ENCODE assay signal across 16 cellular contexts in genomic region chr6:13412639-13413465, GRCh38.
DNase-seq lines count a peak whose midpoint lies in the region; ATAC-seq, FAIRE-seq and TF ChIP-seq lines count a peak whose summit lies in the region.
"Had no signal": no experiment of that assay in that cellular context is flagged by ENCODE, and none has a peak within 500 bp of the region (broad histone marks: within the 10 kb centered on the region; RNA-seq: fewer than 3 reads in every experiment).

No MANE protein-coding gene starts in this region.

- H3K9ac ChIP-seq in H1 (replicated peaks in 1 of 4; ENCODE audit: extremely low read depth in 1 of 4, low read depth in 3 of 4, low read length in 3 of 4) = no peak overlapping the region

- peak overlapping the region; percentile 77; the same call in 1 of the 2 replicates for H2BK12ac ChIP-seq in H1 (ENCODE audit: low read depth, low read length)

- no peaks in the 10 kb centered on the region for H3K79me2 ChIP-seq in H1 (ENCODE audit: control insufficient read depth in 1 of 2, insufficient read depth in 2 of 2, low read length in 2 of 2)

- no peak overlapping the region for H3K27ac ChIP-seq in H1 (ENCODE audit: low read depth, low read length)
- H3K27ac ChIP-seq in A673 (ENCODE audit: low read depth, low read length, poor library complexity, severe bottlenecking) = no peak overlapping the region

- intact Hi-C loops in A673 (cut with micrococcal nuclease; ENCODE audit: unreplicated experiment) = no loop called here

- H4K5ac ChIP-seq in H1 (ENCODE audit: insufficient read length, low read depth, low read length) = no peak overlapping the region

- BruUV-seq in A673 (replicated peaks; lab: Mats Ljungman, UMichigan) = no TSS peak

- H2AFZ ChIP-seq in H1 (ENCODE audit: low read length) = no peak overlapping the region

- H3K79me1 ChIP-seq in H1 (ENCODE audit: low read depth, low read length) = no peaks in the 10 kb centered on the region; the same call in 1 of the 2 replicates

- ATAC-seq in GM18502 (IDR thresholded peaks at IDR 0.05; ENCODE audit: poor library complexity, unreplicated experiment) = no peak
- ATAC-seq: activated CD8-positive, alpha-beta memory T cell treated with anti-CD3 and anti-CD28 coated beads, Interleukin-2, amount 10 ng/mL, durations not matched to agents 7 days and 5 days had no signal

- H3K9me3 ChIP-seq in H1 (ENCODE audit: insufficient read depth in 2 of 2, low read depth in 1 of 2, low read length in 1 of 2) (no peaks in the 10 kb centered on the region), A673 (ENCODE audit: low read depth, low read length, poor library complexity, severe bottlenecking) (no peaks in the 10 kb centered on the region)
- H3K9me3 ChIP-seq: MG63 had no signal

- H2BK120ac ChIP-seq in H1 (replicated peaks; ENCODE audit: low read depth, low read length) = no peak overlapping the region

- no peak overlapping the region; the same call in 1 of the 2 replicates for H2BK20ac ChIP-seq in H1 (ENCODE audit: low read length)

- no peak overlapping the region for H3K18ac ChIP-seq in H1 (ENCODE audit: extremely low read depth, low read length)

- TF ChIP-seq EP300 in H1 (IDR thresholded peaks at IDR 0.05; ENCODE audit: borderline replicate concordance in 1 of 2, low read depth in 2 of 2, low read length in 2 of 2) = no peak

- no peak overlapping the region for H4K91ac ChIP-seq in H1 (replicated peaks; ENCODE audit: insufficient read length, low read length)

- H3K4me3 ChIP-seq in H1 (ENCODE audit: extremely low read depth in 1 of 4, insufficient read depth in 2 of 4, low read depth in 3 of 4, low read length in 4 of 4) = no peak overlapping the region
- H3K4me3 ChIP-seq in A673 (ENCODE audit: low read depth, low read length, poor library complexity, severe bottlenecking) = no peak overlapping the region
- H3K4me3 ChIP-seq: MG63 had no signal

- 0 out of 2 replicates have a peak overlapping the region, but pooled peaks have one; percentile 10 for H2BK5ac ChIP-seq in H1 (ENCODE audit: low read depth, low read length)

- peak overlapping the region; percentile 31; the same call in 1 of the 2 replicates for H2BK15ac ChIP-seq in H1 (ENCODE audit: low read length)

- no peak overlapping the region for H3K23ac ChIP-seq in H1 (ENCODE audit: insufficient read length)

- H3K36me3 ChIP-seq in H1 (ENCODE audit: control insufficient read depth in 2 of 4, insufficient read depth in 4 of 4, low read length in 3 of 4) = no peaks in the 10 kb centered on the region
- H3K36me3 ChIP-seq in A673 (ENCODE audit: insufficient read depth, low read length, poor library complexity, severe bottlenecking) = no peaks in the 10 kb centered on the region
- H3K36me3 ChIP-seq: MG63 had no signal

- CTCF ChIA-PET in H1 (lab: Charles Lee; ENCODE audit: partially characterized antibody) (interaction anchor here (0.9 to 3.5 kb wide), 3 partner anchors 9 to 73 kb away, joined by 3 to 12 read pairs (median 3); no protein-coding TSS in a partner anchor), GM10248 (lab: Yijun Ruan, JAX) (interaction anchor here (1.5 to 2.6 kb wide), 3 partner anchors 9 to 50 kb away, joined by 3 to 25 read pairs (median 6); no protein-coding TSS in a partner anchor), A673 (lab: Charles Lee) (no interaction called here)

- H4K8ac ChIP-seq in H1 (ENCODE audit: extremely low read depth, insufficient read depth, low read length) = no peak overlapping the region; the same call in 1 of the 2 replicates

- no peak overlapping the region for H3K4ac ChIP-seq in H1 (replicated peaks; ENCODE audit: insufficient read length, low read depth, low read length)

- 88% methylated on average over 9 of the region's 9 CpGs; no CpG with 5 or more reads in 1 of the 2 experiments for WGBS in H1 (ENCODE audit: extremely low coverage in 1 of 2, insufficient coverage in 1 of 2, insufficient read length in 1 of 2, insufficient replicate concordance in 2 of 2, low coverage in 1 of 2, low lambda C conversion rate in 2 of 2, missing lambda C conversion rate in 1 of 2), 2 experiments

- no peak overlapping the region for H3K14ac ChIP-seq in H1 (ENCODE audit: insufficient read length)

- TF ChIP-seq CTCF in H1 (IDR thresholded peaks at IDR 0.05; ENCODE audit: control extremely low read depth in 1 of 3, insufficient read depth in 1 of 3, low read depth in 1 of 3, low read length in 3 of 3) = no peak
- TF ChIP-seq CTCF in GM10248 (IDR thresholded peaks at IDR 0.05; ENCODE audit: control extremely low read depth, extremely low read depth, low read depth, missing control alignments) = no peak
- no peak for TF ChIP-seq CTCF in A673 (conservative IDR thresholded peaks at IDR 0.05; ENCODE audit: low read depth, low read length)

- DNase-seq in DMS79 (lab: John Stamatoyannopoulos, UW) (peak; percentile 80), NCI-H187 (lab: John Stamatoyannopoulos, UW) (peak; percentile 29 to 75), H1 (ENCODE audit: low read depth in 1 of 2, low spot score in 2 of 2) (no peak), mesenteric fat pad (ENCODE audit: low spot score) (peak; percentile 45), GM10248 (ENCODE audit: extremely low spot score) (no peak), A673 (ENCODE audit: low spot score) (no peak), SW 1271 (lab: John Stamatoyannopoulos, UW) (no peak)
- DNase-seq: activated CD8-positive, alpha-beta memory T cell treated with anti-CD3 and anti-CD28 coated beads, Interleukin-2, amount 10 ng/mL, durations not matched to agents 7 days and 5 days; activated naive CD4-positive, alpha-beta T cell treated with anti-CD3 and anti-CD28 coated beads for 36 hours; hippocampal formation; midbrain; stimulated activated CD4-positive, alpha-beta T cell treated with anti-CD3 and anti-CD28 coated beads, Interleukin-2, amount 100 ng/mL, for 48 hours; stimulated activated naive CD4-positive, alpha-beta T cell had no signal

- POLR2A ChIA-PET in H1 (lab: Charles Lee; ENCODE audit: partially characterized antibody) = interaction anchor here (1.3 to 2.0 kb wide), 2 partner anchors 10 to 202 kb away, joined by 3 to 5 read pairs; partner anchors contain the start of gene NOL7
- POLR2A ChIA-PET in GM10248 (lab: Yijun Ruan, JAX) = no interaction called here
- POLR2A ChIA-PET in A673 (lab: Charles Lee; ENCODE audit: low non-redundant PET) = no interaction called here

- H3K4me2 ChIP-seq in H1 (ENCODE audit: insufficient read depth in 1 of 2, low read depth in 2 of 2, low read length in 2 of 2) = no peak overlapping the region

- FAIRE-seq in H1 (lab: Jason Lieb, UNC) = no peak
- FAIRE-seq: TTC549 had no signal

- H3K23me2 ChIP-seq in H1 (ENCODE audit: low read depth, low read length) = no peaks in the 10 kb centered on the region; the same call in 1 of the 2 replicates

- TF ChIP-seq POLR2A in H1 (IDR thresholded peaks at IDR 0.05; ENCODE audit: control extremely low read depth in 1 of 2, low read depth in 2 of 2, low read length in 2 of 2) = no peak

- no peak for TF ChIP-seq RAD21 in H1 (IDR thresholded peaks at IDR 0.05 in 1 of 2, conservative IDR thresholded peaks at IDR 0.05 in 1 of 2; ENCODE audit: low read depth in 2 of 2, low read length in 2 of 2)

- H4K20me1 ChIP-seq in H1 (replicated peaks in 1 of 2; ENCODE audit: control insufficient read depth in 1 of 2, insufficient read depth in 2 of 2, low read length in 2 of 2) = no peaks in the 10 kb centered on the region

- H3K4me1 ChIP-seq in H1 (replicated peaks in 1 of 4; ENCODE audit: control insufficient read depth in 3 of 4, insufficient read depth in 4 of 4, low read length in 3 of 4) (peaks cover 0 to 9% (median 3%) of the 10 kb centered on the region in 4 experiments; a peak in 4 of 7 replicates), A673 (ENCODE audit: insufficient read depth, low read length, poor library complexity, severe bottlenecking) (peaks cover 4% of the 10 kb centered on the region)

- H3K56ac ChIP-seq in H1 (replicated peaks; ENCODE audit: insufficient read length, low read depth, low read length) = no peak overlapping the region

- H2AK5ac ChIP-seq in H1 (ENCODE audit: low read depth, low read length) = peak overlapping the region; percentile 77; the same call in 1 of the 2 replicates

- H3K27me3 ChIP-seq in H1 (replicated peaks in 1 of 4; ENCODE audit: control insufficient read depth in 3 of 4, extremely low read depth in 1 of 4, insufficient read depth in 3 of 4, low read length in 3 of 4) (no peaks in the 10 kb centered on the region), A673 (replicated peaks; ENCODE audit: insufficient read depth, low read depth, low read length, poor library complexity) (no peaks in the 10 kb centered on the region)
- H3K27me3 ChIP-seq: MG63 had no signal

TF ChIP-seq in H1, 55 proteins besides CTCF, POLR2A, EP300 and RAD21:
- TF ChIP-seq NANOG (IDR thresholded peaks at IDR 0.05; ENCODE audit: insufficient read depth, low read depth, low read length, poor library complexity, severe bottlenecking) (no peak), TAF1 (IDR thresholded peaks at IDR 0.05; ENCODE audit: low read depth, low read length) (no peak), ATF3 (IDR thresholded peaks at IDR 0.05; ENCODE audit: insufficient read depth, low read depth, low read length) (no peak), EZH2 (IDR thresholded peaks at IDR 0.05; ENCODE audit: low read depth, low read length, severe bottlenecking) (no peak)

Comparison
In these comparisons a context has a peak if more than half of its experiments do, and no peak if none do; other contexts are left out.
1. DNase-seq: peak in DMS79 (single experiment), NCI-H187 (2 of 2) and mesenteric fat pad (single experiment); none in H1 (0 of 2), GM10248 (single experiment), A673 (single experiment) and SW 1271 (0 of 2).